Comparison of ENCODE assay signal across 20 cellular contexts in the genomic region with DNA sequence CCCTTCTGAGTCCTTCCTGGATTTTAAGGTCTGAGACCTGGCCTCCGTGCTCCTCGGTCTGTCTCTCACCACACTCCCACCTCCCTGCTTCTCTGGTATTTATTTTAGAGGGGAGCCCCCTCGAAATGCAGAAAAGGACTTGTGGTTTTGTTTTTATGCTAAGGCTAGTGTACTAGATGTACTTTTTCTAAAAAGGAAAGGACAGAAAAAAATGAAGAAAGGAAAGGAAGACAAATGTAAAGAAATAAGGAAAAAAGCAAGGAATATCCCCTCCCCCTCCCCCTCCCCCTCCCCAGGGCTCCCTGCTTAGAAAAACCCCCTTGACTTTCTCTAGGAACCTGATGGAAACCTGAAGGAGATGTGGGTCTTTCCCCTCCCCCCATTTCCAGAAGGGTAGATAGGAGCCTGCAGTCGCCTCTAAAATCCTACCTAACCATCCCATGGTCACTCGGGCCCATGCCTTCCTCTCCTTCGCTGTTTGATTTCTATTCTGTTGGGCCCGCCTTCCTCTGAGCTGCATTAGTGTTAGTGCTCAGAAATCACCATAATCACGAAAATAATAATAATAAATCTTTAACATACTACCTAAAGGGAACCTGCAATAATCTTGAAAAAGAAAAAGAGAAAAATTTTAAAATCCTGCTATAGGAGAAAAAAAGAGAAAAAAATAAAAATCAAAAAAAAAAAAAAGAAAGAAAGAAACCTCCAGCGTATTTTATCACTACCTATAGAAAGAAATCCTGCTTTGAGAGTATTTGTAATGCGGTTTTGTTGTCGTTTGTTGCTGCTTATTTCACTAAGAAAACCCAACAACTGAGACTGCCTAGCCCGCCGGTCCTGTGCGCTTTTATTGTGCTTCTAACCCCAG. TPM values are rescaled to one million over a fixed set of nuclear protein-coding genes. Genes with fewer than 3 reads are reported as not detected.
DNase-seq lines count a peak whose midpoint lies in the region; ATAC-seq, FAIRE-seq and TF ChIP-seq lines count a peak whose summit lies in the region.
"Had no signal": no experiment of that assay in that cellular context is flagged by ENCODE, and none has a peak within 500 bp of the region (broad histone marks: within the 10 kb centered on the region; RNA-seq: fewer than 3 reads in every experiment).

No MANE protein-coding gene starts in this region.

- H3K4me1 ChIP-seq in PC-3 (ENCODE audit: insufficient read depth, low read length) (peaks cover 49% of the 10 kb centered on the region), hepatocyte (ENCODE audit: insufficient read depth) (peaks cover 10% of the 10 kb centered on the region)

- H3K27ac ChIP-seq in PC-3 (ENCODE audit: low read length) (no peak overlapping the region), hepatocyte (peak overlapping the region; percentile 81)
- H3K27ac ChIP-seq: foreskin keratinocyte, neutrophil, vagina had no signal

- H4K20me1 ChIP-seq in PC-3 (ENCODE audit: low read length) = no peaks in the 10 kb centered on the region
- H4K20me1 ChIP-seq in hepatocyte (ENCODE audit: insufficient read depth, poor library complexity, severe bottlenecking) = no peaks in the 10 kb centered on the region

- H3K9me2 ChIP-seq in PC-3 (replicated peaks; ENCODE audit: low read length) (no peaks in the 10 kb centered on the region), hepatocyte (replicated peaks; ENCODE audit: insufficient read depth) (no peaks in the 10 kb centered on the region)

- H3K4me1 Mint-ChIP-seq in stimulated activated effector memory CD8-positive, alpha-beta T cell treated with anti-CD3 and anti-CD28 coated beads, Interleukin-12 subunit alpha, Interleukin-12 subunit beta, amount 100 ng/mL, for 72 hours = peaks cover 39% of the 10 kb centered on the region
- peaks cover 23% of the 10 kb centered on the region for H3K4me1 Mint-ChIP-seq in activated CD8-positive, alpha-beta T cell treated with anti-CD3 and anti-CD28 coated beads for 36 hours (ENCODE audit: low read depth)

- H3K36me3 ChIP-seq in H7 (replicated peaks; ENCODE audit: control insufficient read depth, insufficient read depth, low read length) = no peaks in the 10 kb centered on the region
- no peaks in the 10 kb centered on the region for H3K36me3 ChIP-seq in PC-3 (ENCODE audit: low read depth, low read length)
- no peaks in the 10 kb centered on the region for H3K36me3 ChIP-seq in hepatocyte (replicated peaks; ENCODE audit: insufficient read depth, low read depth)
- H3K36me3 ChIP-seq: neutrophil, vagina had no signal

- no peaks in the 10 kb centered on the region for H3K9me3 ChIP-seq in PC-3 (ENCODE audit: low read length)
- H3K9me3 ChIP-seq in hepatocyte (ENCODE audit: low read depth) = no peaks in the 10 kb centered on the region
- H3K9me3 ChIP-seq: neutrophil, vagina had no signal

- no peak overlapping the region for H3K4me3 ChIP-seq in H7 (ENCODE audit: insufficient read depth, low read depth, low read length)
- H3K4me3 ChIP-seq in PC-3 (ENCODE audit: low read length) = peak overlapping the region; percentile 78; the same call in 1 of the 2 replicates
- H3K4me3 ChIP-seq in hepatocyte = no peak overlapping the region
- H3K4me3 ChIP-seq: vagina had no signal

- no peak for TF ChIP-seq POLR2A in GM12891 (IDR thresholded peaks at IDR 0.05; ENCODE audit: low read depth, low read length)

- peaks cover 86% of the 10 kb centered on the region for H3K27me3 Mint-ChIP-seq in activated CD8-positive, alpha-beta T cell treated with anti-CD3 and anti-CD28 coated beads for 36 hours

- peaks cover 100% of the 10 kb centered on the region for H3K27me3 ChIP-seq in H7 (ENCODE audit: control insufficient read depth, insufficient read depth, low read length)
- no peaks in the 10 kb centered on the region for H3K27me3 ChIP-seq in PC-3 (ENCODE audit: low read length)
- peaks cover 82% of the 10 kb centered on the region for H3K27me3 ChIP-seq in hepatocyte
- H3K27me3 ChIP-seq: foreskin keratinocyte had no signal

- intact Hi-C loops in PC-3 (cut with micrococcal nuclease) = no loop called here
- intact Hi-C loops in activated CD8-positive, alpha-beta T cell treated with anti-CD3 and anti-CD28 coated beads for 36 hours (cut with micrococcal nuclease) = no loop called here

- H3K9ac ChIP-seq in PC-3 (ENCODE audit: low read length) = no peak overlapping the region

- POLR2A ChIA-PET in PC-3 (lab: Charles Lee; ENCODE audit: unreplicated experiment) = interaction anchor here (0.6 kb wide), 1 partner anchor 16 kb away, joined by 4 read pairs; the partner anchor contains the start of gene HOXC6
- POLR2A ChIA-PET in activated CD8-positive, alpha-beta T cell treated with anti-CD3 and anti-CD28 coated beads for 36 hours (lab: Charles Lee) = interaction anchor here (0.6 kb wide), 1 partner anchor 15 kb away, joined by 3 read pairs; no protein-coding TSS in a partner anchor

- H3K4me2 ChIP-seq in PC-3 (ENCODE audit: low read length) (peak overlapping the region; percentile 99), hepatocyte (peak overlapping the region; percentile 95)

- no TSS peak for BruUV-seq in PC-3 (replicated peaks; lab: Mats Ljungman, UMichigan)

- FAIRE-seq in GM12891 (lab: Jason Lieb, UNC) = no peak

- H3K36me3 Mint-ChIP-seq in stimulated activated effector memory CD8-positive, alpha-beta T cell treated with anti-CD3 and anti-CD28 coated beads, Interleukin-12 subunit alpha, Interleukin-12 subunit beta, amount 100 ng/mL, for 72 hours = peaks cover 6% of the 10 kb centered on the region
- H3K36me3 Mint-ChIP-seq in activated CD8-positive, alpha-beta T cell treated with anti-CD3 and anti-CD28 coated beads for 36 hours (ENCODE audit: low read depth) = no peaks in the 10 kb centered on the region
- H3K36me3 Mint-ChIP-seq: activated naive CD8-positive, alpha-beta T cell treated with anti-CD3 and anti-CD28 coated beads, Interleukin-2, amount 10 ng/mL, durations not matched to agents 7 days and 5 days had no signal

- H3K4me3 Mint-ChIP-seq in stimulated activated effector memory CD8-positive, alpha-beta T cell treated with anti-CD3 and anti-CD28 coated beads, Interleukin-12 subunit alpha, Interleukin-12 subunit beta, amount 100 ng/mL, for 72 hours = peak overlapping the region; percentile 13
- no peak overlapping the region for H3K4me3 Mint-ChIP-seq in activated CD8-positive, alpha-beta T cell treated with anti-CD3 and anti-CD28 coated beads for 36 hours
- H3K4me3 Mint-ChIP-seq: activated CD4-positive, alpha-beta memory T cell treated with anti-CD3 and anti-CD28 coated beads, Interleukin-2, amount 10 ng/mL, durations not matched to agents 7 days and 5 days; activated naive CD8-positive, alpha-beta T cell treated with anti-CD3 and anti-CD28 coated beads, Interleukin-2, amount 10 ng/mL, durations not matched to agents 7 days and 5 days had no signal

- H2AFZ ChIP-seq in PC-3 (ENCODE audit: low read length) (no peak overlapping the region), hepatocyte (no peak overlapping the region)

- CTCF ChIA-PET in PC-3 (lab: Charles Lee) = interaction anchor here (1.0 kb wide), 1 partner anchor 189 kb away, joined by 4 read pairs; no protein-coding TSS in a partner anchor
- CTCF ChIA-PET in activated CD8-positive, alpha-beta T cell treated with anti-CD3 and anti-CD28 coated beads for 36 hours (lab: Charles Lee) = interaction anchor here (0.6 to 2.5 kb wide), 8 partner anchors 12 to 261 kb away, joined by 3 to 12 read pairs (median 4); partner anchors contain the start of genes HOXC10 and HOXC9

- DNase-seq in H7 (peak; percentile 67), PC-3 (no peak), hepatocyte (ENCODE audit: low spot score) (no peak), GM12891 (ENCODE audit: insufficient read length, low spot score) (no peak), NCI-H1048 (lab: John Stamatoyannopoulos, UW) (no peak)
- no peak for DNase-seq in stimulated activated effector memory CD8-positive, alpha-beta T cell treated with anti-CD3 and anti-CD28 coated beads, Interleukin-12 subunit alpha, Interleukin-12 subunit beta, amount 100 ng/mL, for 72 hours (ENCODE audit: low spot score in 2 of 2)
- DNase-seq in activated CD8-positive, alpha-beta T cell treated with anti-CD3 and anti-CD28 coated beads for 36 hours = no peak
- DNase-seq: activated CD4-positive, alpha-beta memory T cell treated with anti-CD3 and anti-CD28 coated beads, Interleukin-2, amount 10 ng/mL, durations not matched to agents 7 days and 5 days; activated naive CD8-positive, alpha-beta T cell treated with anti-CD3 and anti-CD28 coated beads, Interleukin-2, amount 10 ng/mL, durations not matched to agents 7 days and 5 days; activated T-cell treated with anti-CD3 and anti-CD28 coated beads, Interleukin-2, amount 50 U/mL, for 48 hours; DMS153; foreskin keratinocyte; midbrain; NCI-H2029; NCI-H446 treated with DMSO at 0.1 percent for 48 hours; NK-92 treated with Interleukin-12 subunit alpha and Interleukin-12 subunit beta, amount 100 ng/mL, for 24 hours; stimulated activated CD4-positive, alpha-beta T cell treated with anti-CD3 and anti-CD28 coated beads, Interleukin-1b, Interleukin-23, amount 100 ng/mL, for 48 hours; stimulated activated naive CD8-positive, alpha-beta T cell treated with anti-CD3 and anti-CD28 coated beads, Interleukin-15, amount 100 ng/mL, for 72 hours had no signal

- WGBS in hepatocyte (ENCODE audit: low lambda C conversion rate, missing lambda C conversion rate) = 31% methylated on average over 14 of the region's 14 CpGs

- H3K79me2 ChIP-seq in PC-3 (ENCODE audit: low read length) (peaks cover 24% of the 10 kb centered on the region), hepatocyte (peaks cover 4% of the 10 kb centered on the region)

- ATAC-seq in PC-3 = no peak
- no peak for ATAC-seq in stimulated activated effector memory CD8-positive, alpha-beta T cell treated with anti-CD3 and anti-CD28 coated beads, Interleukin-12 subunit alpha, Interleukin-12 subunit beta, amount 100 ng/mL, for 72 hours
- ATAC-seq in activated CD8-positive, alpha-beta T cell treated with anti-CD3 and anti-CD28 coated beads for 36 hours = no peak
- ATAC-seq: foreskin keratinocyte; stimulated activated naive CD8-positive, alpha-beta T cell treated with anti-CD3 and anti-CD28 coated beads, Interleukin-15, amount 100 ng/mL, for 72 hours had no signal

- no peaks in the 10 kb centered on the region for H3K9me3 Mint-ChIP-seq in stimulated activated effector memory CD8-positive, alpha-beta T cell treated with anti-CD3 and anti-CD28 coated beads, Interleukin-12 subunit alpha, Interleukin-12 subunit beta, amount 100 ng/mL, for 72 hours
- H3K9me3 Mint-ChIP-seq in activated CD8-positive, alpha-beta T cell treated with anti-CD3 and anti-CD28 coated beads for 36 hours = no peaks in the 10 kb centered on the region
- H3K9me3 Mint-ChIP-seq: activated CD4-positive, alpha-beta memory T cell treated with anti-CD3 and anti-CD28 coated beads, Interleukin-2, amount 10 ng/mL, durations not matched to agents 7 days and 5 days; activated naive CD8-positive, alpha-beta T cell treated with anti-CD3 and anti-CD28 coated beads, Interleukin-2, amount 10 ng/mL, durations not matched to agents 7 days and 5 days; stimulated activated naive CD8-positive, alpha-beta T cell treated with anti-CD3 and anti-CD28 coated beads, Interleukin-15, amount 100 ng/mL, for 72 hours had no signal

- no peak overlapping the region for H3K27ac Mint-ChIP-seq in stimulated activated effector memory CD8-positive, alpha-beta T cell treated with anti-CD3 and anti-CD28 coated beads, Interleukin-12 subunit alpha, Interleukin-12 subunit beta, amount 100 ng/mL, for 72 hours
- H3K27ac Mint-ChIP-seq in activated CD8-positive, alpha-beta T cell treated with anti-CD3 and anti-CD28 coated beads for 36 hours = no peak overlapping the region
- H3K27ac Mint-ChIP-seq: activated CD4-positive, alpha-beta memory T cell treated with anti-CD3 and anti-CD28 coated beads, Interleukin-2, amount 10 ng/mL, durations not matched to agents 7 days and 5 days; activated naive CD8-positive, alpha-beta T cell treated with anti-CD3 and anti-CD28 coated beads, Interleukin-2, amount 10 ng/mL, durations not matched to agents 7 days and 5 days; stimulated activated naive CD8-positive, alpha-beta T cell treated with anti-CD3 and anti-CD28 coated beads, Interleukin-15, amount 100 ng/mL, for 72 hours had no signal

- no peak for TF ChIP-seq CTCF in PC-3 (conservative IDR thresholded peaks at IDR 0.05; ENCODE audit: low read depth, low read length)
- no peak for TF ChIP-seq CTCF in hepatocyte (IDR thresholded peaks at IDR 0.05; ENCODE audit: poor library complexity)
- no peak for TF ChIP-seq CTCF in activated CD8-positive, alpha-beta T cell treated with anti-CD3 and anti-CD28 coated beads for 36 hours (IDR thresholded peaks at IDR 0.05)

- no peaks in the 10 kb centered on the region for H3F3A ChIP-seq in PC-3 (ENCODE audit: low read length, unreplicated experiment)

RNA-seq across cellular contexts. Expression of gene HOXC8, which starts 3.1 kb away (rescaled TPM):
- total RNA-seq in H7 (2014; rRNA removed; shearing (Covaris generic)) = not detected in 2 replicates
- total RNA-seq in PC-3 (2014; rRNA removed) (1.1 and 2.4 TPM in 2 replicates), hepatocyte (1.6 and 2.0 TPM in 2 replicates)
- polyA plus RNA-seq in hepatocyte = 6.4 and 8.5 TPM in 2 replicates
- not detected for total RNA-seq in activated CD8-positive, alpha-beta T cell treated with anti-CD3 and anti-CD28 coated beads for 36 hours
- polyA plus RNA-seq in GM12891 (2012; ENCODE audit: low read depth, missing spikeins) = not detected
- total RNA-seq: activated CD4-positive, alpha-beta memory T cell treated with anti-CD3 and anti-CD28 coated beads, Interleukin-2, amount 10 ng/mL, durations not matched to agents 7 days and 5 days; activated naive CD8-positive, alpha-beta T cell treated with anti-CD3 and anti-CD28 coated beads, Interleukin-2, amount 10 ng/mL, durations not matched to agents 7 days and 5 days; vagina had no signal

RNA-seq across cellular contexts. Expression of gene HOXC9, which starts 11.9 kb away (rescaled TPM):
- not detected in 2 replicates for total RNA-seq in H7 (2014; rRNA removed; shearing (Covaris generic))
- total RNA-seq in PC-3 (2014; rRNA removed) = 1.5 and 1.8 TPM in 2 replicates
- total RNA-seq in hepatocyte = 0.10 and 0.60 TPM in 2 replicates
- 2.7 and 4.1 TPM in 2 replicates for polyA plus RNA-seq in hepatocyte
- total RNA-seq in activated CD8-positive, alpha-beta T cell treated with anti-CD3 and anti-CD28 coated beads for 36 hours = not detected
- 0.06 TPM for polyA plus RNA-seq in GM12891 (2012; ENCODE audit: low read depth, missing spikeins)
- total RNA-seq: activated CD4-positive, alpha-beta memory T cell treated with anti-CD3 and anti-CD28 coated beads, Interleukin-2, amount 10 ng/mL, durations not matched to agents 7 days and 5 days; activated naive CD8-positive, alpha-beta T cell treated with anti-CD3 and anti-CD28 coated beads, Interleukin-2, amount 10 ng/mL, durations not matched to agents 7 days and 5 days; vagina had no signal

RNA-seq across cellular contexts. Expression of gene HOXC6, which starts 16.3 kb away (rescaled TPM):
- total RNA-seq in H7 (2014; rRNA removed; shearing (Covaris generic)) = not detected in 2 replicates
- 2.8 and 5.3 TPM in 2 replicates for total RNA-seq in PC-3 (2014; rRNA removed)
- 2.6 and 4.5 TPM in 2 replicates for total RNA-seq in hepatocyte
- 11.1 and 12.1 TPM in 2 replicates for polyA plus RNA-seq in hepatocyte
- total RNA-seq in activated CD8-positive, alpha-beta T cell treated with anti-CD3 and anti-CD28 coated beads for 36 hours = not detected
- polyA plus RNA-seq in GM12891 (2012; ENCODE audit: low read depth, missing spikeins) = 0.14 TPM
- total RNA-seq: activated CD4-positive, alpha-beta memory T cell treated with anti-CD3 and anti-CD28 coated beads, Interleukin-2, amount 10 ng/mL, durations not matched to agents 7 days and 5 days; activated naive CD8-positive, alpha-beta T cell treated with anti-CD3 and anti-CD28 coated beads, Interleukin-2, amount 10 ng/mL, durations not matched to agents 7 days and 5 days; vagina had no signal

RNA-seq across cellular contexts. Expression of gene HOXC5, which starts 21.0 kb away (rescaled TPM):
- not detected in 2 replicates for total RNA-seq in H7 (2014; rRNA removed; shearing (Covaris generic))
- total RNA-seq in PC-3 (2014; rRNA removed) (0.26 and 0.29 TPM in 2 replicates), hepatocyte (0.20 and 0.40 TPM in 2 replicates)
- 0.18 and 1.1 TPM in 2 replicates for polyA plus RNA-seq in hepatocyte
- not detected for total RNA-seq in activated CD8-positive, alpha-beta T cell treated with anti-CD3 and anti-CD28 coated beads for 36 hours
- not detected for polyA plus RNA-seq in GM12891 (2012; ENCODE audit: low read depth, missing spikeins)
- total RNA-seq: activated CD4-positive, alpha-beta memory T cell treated with anti-CD3 and anti-CD28 coated beads, Interleukin-2, amount 10 ng/mL, durations not matched to agents 7 days and 5 days; activated naive CD8-positive, alpha-beta T cell treated with anti-CD3 and anti-CD28 coated beads, Interleukin-2, amount 10 ng/mL, durations not matched to agents 7 days and 5 days; vagina had no signal

RNA-seq across cellular contexts. Expression of gene HOXC10, which starts 27.0 kb away (rescaled TPM):
- not detected in 2 replicates for total RNA-seq in H7 (2014; rRNA removed; shearing (Covaris generic))
- 0.69 and 2.9 TPM in 2 replicates for total RNA-seq in PC-3 (2014; rRNA removed)
- total RNA-seq in hepatocyte = 0.23 and 0.60 TPM in 2 replicates
- polyA plus RNA-seq in hepatocyte = 1.6 and 1.7 TPM in 2 replicates
- total RNA-seq in activated CD8-positive, alpha-beta T cell treated with anti-CD3 and anti-CD28 coated beads for 36 hours = not detected
- not detected for polyA plus RNA-seq in GM12891 (2012; ENCODE audit: low read depth, missing spikeins)
- total RNA-seq: activated CD4-positive, alpha-beta memory T cell treated with anti-CD3 and anti-CD28 coated beads, Interleukin-2, amount 10 ng/mL, durations not matched to agents 7 days and 5 days; activated naive CD8-positive, alpha-beta T cell treated with anti-CD3 and anti-CD28 coated beads, Interleukin-2, amount 10 ng/mL, durations not matched to agents 7 days and 5 days; vagina had no signal
